ENCODE assay signal across 8 cellular contexts in the genomic region with DNA sequence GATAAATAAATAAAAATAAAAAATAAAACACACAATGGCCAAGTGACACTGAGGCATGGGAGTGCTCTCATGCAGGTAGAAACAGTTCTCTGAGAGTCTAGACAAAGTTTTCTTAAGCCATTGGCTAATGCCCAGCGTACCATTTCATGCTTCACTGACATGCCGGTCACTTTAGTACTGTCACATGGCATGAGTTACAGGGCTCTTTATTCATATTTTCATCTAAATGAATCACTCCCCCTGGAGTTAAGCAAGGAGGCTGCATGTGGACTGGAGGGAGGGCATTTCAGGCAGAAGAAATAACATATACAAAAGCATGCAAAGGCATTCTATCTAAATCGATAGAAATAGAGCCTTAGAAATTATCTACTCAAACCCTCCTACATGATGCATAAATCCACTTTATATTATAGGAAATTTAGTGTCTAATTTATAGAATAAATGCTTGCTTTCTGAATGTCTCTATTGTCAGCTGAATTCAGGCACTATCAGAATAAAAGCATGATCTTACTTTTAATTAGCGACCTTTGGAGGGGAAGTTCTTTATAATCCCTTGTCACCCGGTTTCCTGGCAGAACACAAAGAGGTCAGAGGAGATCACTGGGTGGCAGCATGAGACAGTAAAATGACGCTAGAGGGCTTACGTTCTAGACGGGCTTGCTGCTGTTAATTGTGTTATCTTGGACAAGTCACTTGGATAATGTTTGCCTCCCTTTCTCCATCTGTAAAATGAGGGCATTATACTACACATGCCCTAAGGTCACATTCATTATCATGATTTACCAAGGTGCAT. TPM values are rescaled to one million over a fixed set of nuclear protein-coding genes. Genes with fewer than 3 reads are reported as not detected.
DNase-seq lines count a peak whose midpoint lies in the region; ATAC-seq and TF ChIP-seq lines count a peak whose summit lies in the region.

No MANE protein-coding gene starts in this region.

- H3K36me3 Mint-ChIP-seq in dendritic cell treated with granulocyte-macrophage colony-stimulating factor and Interleukin-4, amounts not matched to agents 40 ng/mL and 50 ng/mL, for 4 days (ENCODE audit: low read depth), result no peaks in the 10 kb centered on the region

- no peaks in the 10 kb centered on the region for H3K9me3 ChIP-seq in psoas muscle

- DNase-seq in NCI-H1436 (lab: John Stamatoyannopoulos, UW) (peak; percentile 18), NCI-H1436 treated with DMSO at 0.1 percent for 48 hours (lab: John Stamatoyannopoulos, UW) (no peak), NCI-H2107 treated with DMSO at 0.1 percent for 48 hours (lab: John Stamatoyannopoulos, UW; ENCODE audit: unreplicated experiment) (peak; percentile 50), pons (ENCODE audit: low spot score) (peak; percentile 49), psoas muscle (no peak), NCI-H2081 (lab: John Stamatoyannopoulos, UW) (no peak)

- intact Hi-C loops in dendritic cell treated with granulocyte-macrophage colony-stimulating factor and Interleukin-4, amounts not matched to agents 40 ng/mL and 50 ng/mL, for 4 days (cut with micrococcal nuclease), result loop anchor here (1.0 kb wide), 1 partner anchor 179 kb away; no protein-coding TSS in a partner anchor
- intact Hi-C loops in psoas muscle (cut with DNase I), result loop anchor here in 1 of 2 donors (10.0 kb wide), 1 partner anchor 175 kb away; no protein-coding TSS in a partner anchor

- H3K4me1 Mint-ChIP-seq in dendritic cell treated with granulocyte-macrophage colony-stimulating factor and Interleukin-4, amounts not matched to agents 40 ng/mL and 50 ng/mL, for 4 days (ENCODE audit: low read depth), result no peaks in the 10 kb centered on the region

- no peaks in the 10 kb centered on the region for H3K36me3 ChIP-seq in psoas muscle (ENCODE audit: insufficient read depth in 1 of 2, low read depth in 1 of 2)

- no peak for ATAC-seq in psoas muscle
- no peak for ATAC-seq in HG03342 (IDR thresholded peaks at IDR 0.05; ENCODE audit: unreplicated experiment)

- H3K27ac Mint-ChIP-seq in dendritic cell treated with granulocyte-macrophage colony-stimulating factor and Interleukin-4, amounts not matched to agents 40 ng/mL and 50 ng/mL, for 4 days, result peak overlapping the region; percentile 25

- no peak for TF ChIP-seq CTCF in psoas muscle (IDR thresholded peaks at IDR 0.05)

- H3K9me3 Mint-ChIP-seq in dendritic cell treated with granulocyte-macrophage colony-stimulating factor and Interleukin-4, amounts not matched to agents 40 ng/mL and 50 ng/mL, for 4 days, result no peaks in the 10 kb centered on the region

- H3K4me3 Mint-ChIP-seq in dendritic cell treated with granulocyte-macrophage colony-stimulating factor and Interleukin-4, amounts not matched to agents 40 ng/mL and 50 ng/mL, for 4 days, result no peak overlapping the region

- H3K4me1 ChIP-seq in psoas muscle, result no peaks in the 10 kb centered on the region

- WGBS in psoas muscle, 3 donors, result 26 to 31% (median 29%) methylated on average over 8 of the region's 8 CpGs

- peaks cover 11% of the 10 kb centered on the region for H3K27me3 Mint-ChIP-seq in dendritic cell treated with granulocyte-macrophage colony-stimulating factor and Interleukin-4, amounts not matched to agents 40 ng/mL and 50 ng/mL, for 4 days

- H3K27ac ChIP-seq in psoas muscle, result no peak overlapping the region

- H3K4me3 ChIP-seq in psoas muscle, result no peak overlapping the region

- peaks cover 0 to 4% (median 0%) of the 10 kb centered on the region in 3 donors for H3K27me3 ChIP-seq in psoas muscle (ENCODE audit: insufficient read depth in 3 of 3, low read length in 2 of 3)

RNA-seq across cellular contexts. Expression of gene DYRK4, which starts 17.5 kb away (rescaled TPM):
- total RNA-seq in psoas muscle, result 10 to 100 TPM; 18.3 to 28.8 (median 23.3) TPM
- 10 to 100 TPM; 18.3 to 27.8 (median 20.8) TPM for polyA plus RNA-seq in psoas muscle

RNA-seq across cellular contexts. Expression of gene RAD51AP1, which starts 40.8 kb away (rescaled TPM):
- total RNA-seq in psoas muscle, result under 1 TPM; 0.38 to 0.92 (median 0.44) TPM
- polyA plus RNA-seq in psoas muscle, result under 1 TPM; 0.48 to 0.98 (median 0.75) TPM

Comparison
In these comparisons a context has a peak if more than half of its experiments do, and no peak if none do; other contexts are left out.
1. DNase-seq: peak in NCI-H1436 (single experiment), NCI-H2107 treated with DMSO at 0.1 percent for 48 hours (single experiment) and pons (single experiment); none in NCI-H1436 treated with DMSO at 0.1 percent for 48 hours (single experiment), psoas muscle (0 of 2) and NCI-H2081 (0 of 2).